15 cellular contexts compared by ENCODE assay signal in the genomic region with DNA sequence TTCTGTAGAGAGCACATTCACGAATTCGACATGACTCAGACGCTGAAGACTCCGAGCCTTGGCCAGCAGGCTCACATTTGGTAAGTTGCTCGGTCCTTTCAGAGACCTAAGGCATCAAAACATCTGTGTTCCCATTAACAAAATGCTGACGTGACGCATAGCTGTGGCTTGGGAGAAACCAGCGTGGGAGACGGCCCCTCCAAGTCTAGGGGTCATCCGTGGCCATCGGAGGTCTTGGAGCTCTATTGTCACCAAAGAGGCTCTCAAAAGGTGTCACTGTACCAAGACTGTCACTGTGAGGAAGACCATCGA. TPM values are rescaled to one million over a fixed set of nuclear protein-coding genes. Genes with fewer than 3 reads are reported as not detected.
DNase-seq lines count a peak whose midpoint lies in the region; ATAC-seq, FAIRE-seq and TF ChIP-seq lines count a peak whose summit lies in the region.
"Had no signal": no experiment of that assay in that cellular context is flagged by ENCODE, and none has a peak within 500 bp of the region (broad histone marks: within the 10 kb centered on the region; RNA-seq: fewer than 3 reads in every experiment).

No MANE protein-coding gene starts in this region.

- H3K9ac ChIP-seq in HepG2 (ENCODE audit: insufficient read depth, low read depth, low read length): no peak overlapping the region
- H3K9ac ChIP-seq in K562 (ENCODE audit: insufficient read depth in 1 of 2, low read depth in 2 of 2, low read length in 2 of 2): no peak overlapping the region

- H3K79me2 ChIP-seq in HepG2 (ENCODE audit: insufficient read depth, low read length): no peaks in the 10 kb centered on the region
- no peaks in the 10 kb centered on the region for H3K79me2 ChIP-seq in K562 (ENCODE audit: control insufficient read depth, insufficient read depth, low read length)

- ATAC-seq in HepG2 (no peak), right lobe of liver (no peak), K562 (no peak), GM18519 (IDR thresholded peaks at IDR 0.05; ENCODE audit: low FRiP score, unreplicated experiment) (no peak)
- ATAC-seq: left lung had no signal

- H3K4me2 ChIP-seq in HepG2 (ENCODE audit: low read depth, low read length): no peak overlapping the region
- H3K4me2 ChIP-seq in K562 (ENCODE audit: insufficient read depth, low read length): no peak overlapping the region

- H3K36me3 ChIP-seq in HepG2 (replicated peaks in 1 of 2; ENCODE audit: control insufficient read depth in 1 of 2, insufficient read depth in 2 of 2, low read length in 2 of 2): no peaks in the 10 kb centered on the region
- no peaks in the 10 kb centered on the region for H3K36me3 ChIP-seq in right lobe of liver
- H3K36me3 ChIP-seq in K562 (ENCODE audit: control insufficient read depth, insufficient read depth, low read length): no peaks in the 10 kb centered on the region
- H3K36me3 ChIP-seq: left lung had no signal

- POLR2A ChIA-PET in HepG2 (lab: Yijun Ruan, JAX) (no interaction called here), K562 (lab: Yijun Ruan, JAX) (interaction anchor here (0.7 to 1.3 kb wide), 4 partner anchors 9 to 419 kb away, joined by 3 read pairs; no protein-coding TSS in a partner anchor)

- H3K9me1 ChIP-seq in K562 (ENCODE audit: control insufficient read depth, insufficient read depth, low read length): no peaks in the 10 kb centered on the region

- DNase-seq in HepG2 (ENCODE audit: low spot score) (no peak), right lobe of liver (no peak), K562 (ENCODE audit: extremely low read depth in 1 of 4, low spot score in 3 of 4) (no peak), occipital lobe (lab: John Stamatoyannopoulos, UW) (peak; percentile 33), urothelium cell line (ENCODE audit: low spot score) (no peak), hippocampal formation (lab: John Stamatoyannopoulos, UW) (no peak), cerebellar nuclear complex (lab: John Stamatoyannopoulos, UW) (no peak)
- DNase-seq: amygdala; effector memory CD4-positive, alpha-beta T cell; foreskin melanocyte; left lung; NCI-H1048; NCI-H2081 treated with DMSO at 0.1 percent for 48 hours; NCI-H69 had no signal

- TF ChIP-seq CTCF in HepG2 (CRISPR knock-in tag; IDR thresholded peaks at IDR 0.05) (no peak), right lobe of liver (IDR thresholded peaks at IDR 0.05) (no peak), K562 (IDR thresholded peaks at IDR 0.05 in 2 of 3, conservative IDR thresholded peaks at IDR 0.05 in 1 of 3; ENCODE audit: insufficient read depth in 2 of 3, low read depth in 1 of 3, low read length in 3 of 3) (no peak)

- CTCF ChIA-PET in HepG2 (lab: Yijun Ruan, JAX; ENCODE audit: low intra/inter-chr PET ratio, low total read pairs) (no interaction called here), K562 (lab: Yijun Ruan, JAX; ENCODE audit: low intra/inter-chr PET ratio) (no interaction called here)

- BruUV-seq in HepG2 (replicated peaks; lab: Mats Ljungman, UMichigan) (no TSS peak), K562 (replicated peaks; lab: Mats Ljungman, UMichigan) (no TSS peak)

- FAIRE-seq in HepG2 (lab: Jason Lieb, UNC): no peak
- FAIRE-seq in K562 (lab: Jason Lieb, UNC): no peak
- peak; percentile 37 for FAIRE-seq in urothelium cell line (lab: Jason Lieb, UNC)

- TF ChIP-seq RAD21 in HepG2 (CRISPR knock-in tag; IDR thresholded peaks at IDR 0.05) (no peak), K562 (CRISPR knock-in tag; conservative IDR thresholded peaks at IDR 0.05 in 1 of 2, IDR thresholded peaks at IDR 0.05 in 1 of 2) (no peak)

- intact Hi-C loops in HepG2 (cut with micrococcal nuclease; ENCODE audit: unreplicated experiment) (no loop called here), right lobe of liver (cut with DNase I) (no loop called here), K562 (cut with micrococcal nuclease) (no loop called here)

- TF ChIP-seq EP300 in HepG2 (IDR thresholded peaks at IDR 0.05; ENCODE audit: low read depth in 2 of 2, low read length in 2 of 2) (no peak), HepG2 (CRISPR knock-in tag; IDR thresholded peaks at IDR 0.05; ENCODE audit: borderline replicate concordance) (no peak), K562 (IDR thresholded peaks at IDR 0.05; ENCODE audit: low read length) (no peak)

- H3K9me3 ChIP-seq in HepG2 (ENCODE audit: low read length) (no peaks in the 10 kb centered on the region), right lobe of liver (no peaks in the 10 kb centered on the region), K562 (replicated peaks; ENCODE audit: control insufficient read depth, insufficient read depth, low read depth, low read length) (no peaks in the 10 kb centered on the region)
- H3K9me3 ChIP-seq: left lung had no signal

- TF ChIP-seq POLR2A in HepG2 (IDR thresholded peaks at IDR 0.05; ENCODE audit: insufficient read depth in 1 of 2, low read depth in 2 of 2, low read length in 2 of 2): no peak
- TF ChIP-seq POLR2A in right lobe of liver (IDR thresholded peaks at IDR 0.05): no peak
- TF ChIP-seq POLR2A in K562 (conservative IDR thresholded peaks at IDR 0.05): no peak

- H3K4me1 ChIP-seq in HepG2 (ENCODE audit: insufficient read depth, low read length) (peaks cover 11% of the 10 kb centered on the region), right lobe of liver (no peaks in the 10 kb centered on the region), K562 (replicated peaks in 1 of 2; ENCODE audit: control insufficient read depth in 2 of 2, insufficient read depth in 2 of 2, low read length in 2 of 2) (peaks cover 0 to 14% of the 10 kb centered on the region in 2 experiments; a peak in 3 of 5 replicates)

- H3K27me3 ChIP-seq in HepG2 (ENCODE audit: control insufficient read depth in 1 of 2, insufficient read depth in 2 of 2, low read length in 2 of 2): no peaks in the 10 kb centered on the region
- no peaks in the 10 kb centered on the region for H3K27me3 ChIP-seq in right lobe of liver
- peaks cover 21 to 74% of the 10 kb centered on the region in 2 experiments for H3K27me3 ChIP-seq in K562 (ENCODE audit: control insufficient read depth in 2 of 2, insufficient read depth in 2 of 2, low read length in 2 of 2)
- H3K27me3 ChIP-seq: left lung had no signal

- H3K4me3 ChIP-seq in HepG2 (replicated peaks in 1 of 3; ENCODE audit: insufficient read depth in 1 of 3, low read depth in 2 of 3, low read length in 3 of 3) (no peak overlapping the region), right lobe of liver (no peak overlapping the region), K562 (no peak overlapping the region)
- H3K4me3 ChIP-seq: left lung had no signal

- H3K27ac ChIP-seq in HepG2 (ENCODE audit: extremely low read length, insufficient read depth, low read length) (no peak overlapping the region), right lobe of liver (no peak overlapping the region), K562 (ENCODE audit: extremely low read depth, low read depth, low read length) (no peak overlapping the region)
- H3K27ac ChIP-seq: left lung had no signal

- no peaks in the 10 kb centered on the region for H4K20me1 ChIP-seq in HepG2 (ENCODE audit: insufficient read depth, low read length)
- no peaks in the 10 kb centered on the region for H4K20me1 ChIP-seq in K562 (replicated peaks; ENCODE audit: control insufficient read depth, insufficient read depth, low read length)

- WGBS in HepG2 (ENCODE audit: low lambda C conversion rate): 95% methylated on average over 12 of the region's 12 CpGs
- 100% methylated on average over 5 of the region's 12 CpGs for WGBS in right lobe of liver (ENCODE audit: insufficient coverage, low coverage, low lambda C conversion rate, missing lambda C conversion rate)
- WGBS in K562 (ENCODE audit: insufficient coverage, low coverage, missing lambda C conversion rate): 11% methylated on average over 12 of the region's 12 CpGs

- in situ Hi-C loops in HepG2 (cut with HindIII; ENCODE audit: extremely low pct_ligation_motif_present, low pct_unique_long_range_greater_than_20kb): no loop called here
- in situ Hi-C loops in K562 (cut with MboI): no loop called here

- no peak overlapping the region for H2AFZ ChIP-seq in HepG2 (ENCODE audit: low read length)
- no peak overlapping the region for H2AFZ ChIP-seq in K562 (ENCODE audit: low read depth, low read length)

RNA-seq across cellular contexts. Expression of gene FBLN7, which starts 14.9 kb away (rescaled TPM):
- total RNA-seq in HepG2 (2016; rRNA removed; fragmentation: Illumina TruSeq; extraction: Trizol) (0.95 and 1.4 TPM in 2 replicates), right lobe of liver (1 to 10 TPM; 1.2 to 5.4 (median 2.9) TPM), K562 (2014; rRNA removed) (not detected in 2 replicates), K562 (2014; rRNA removed; fragmentation: Illumina TruSeq; extraction: Trizol) (not detected in 2 replicates), K562 (2015; rRNA removed; fragmentation: Illumina TruSeq; extraction: Trizol) (not detected in 2 replicates), K562 (2021) (0.13 TPM in 1 of 2 replicates, not detected in the other), occipital lobe (0.62 TPM)
- total RNA-seq in HepG2 (2016; cell fraction: cytosol; rRNA removed; fragmentation: Illumina TruSeq; extraction: Trizol; ENCODE audit: low read depth): 0.53 and 1.0 TPM in 2 replicates
- 0.52 and 1.1 TPM in 2 replicates for total RNA-seq in HepG2 (2016; cell fraction: insoluble cytoplasmic fraction; rRNA removed; fragmentation: Illumina TruSeq; extraction: Trizol)
- total RNA-seq in HepG2 (2016; cell fraction: membrane; rRNA removed; fragmentation: Illumina TruSeq; extraction: Trizol): 0.87 and 0.90 TPM in 2 replicates
- 2.6 and 2.7 TPM in 2 replicates for total RNA-seq in HepG2 (2016; cell fraction: nucleus; rRNA removed; fragmentation: Illumina TruSeq; extraction: Trizol)
- polyA plus RNA-seq in HepG2 (2011; rRNA removed) (2.3 and 2.4 TPM in 2 replicates), K562 (2011; rRNA removed) (not detected in 2 replicates), K562 (2014; fragmentation: Illumina TruSeq; extraction: Trizol) (not detected in 2 replicates), K562 (2014; fragmentation: Nextera tagmentation; extraction: Ambion mirVana) (not detected), K562 (2014; rRNA removed) (not detected in 2 replicates)
- polyA plus RNA-seq in HepG2 (2011; cell fraction: cytosol; rRNA removed): 2.2 and 2.5 TPM in 2 replicates
- polyA plus RNA-seq in HepG2 (2011; cell fraction: nucleus; rRNA removed): 5.3 and 6.4 TPM in 2 replicates
- 5.1 and 5.4 TPM in 2 replicates for polyA plus RNA-seq in HepG2 (2012)
- polyA plus RNA-seq in HepG2 (2016; cell fraction: cytosol; fragmentation: Illumina TruSeq; extraction: Trizol; ENCODE audit: low read depth): 1.1 and 1.2 TPM in 2 replicates
- polyA plus RNA-seq in HepG2 (2016; cell fraction: insoluble cytoplasmic fraction; fragmentation: Illumina TruSeq; extraction: Trizol; ENCODE audit: low read depth): 2.1 and 2.2 TPM in 2 replicates
- polyA plus RNA-seq in HepG2 (2016; cell fraction: membrane; fragmentation: Illumina TruSeq; extraction: Trizol; ENCODE audit: low read depth): 1.6 and 1.7 TPM in 2 replicates
- 6.5 TPM in 2 replicates for polyA plus RNA-seq in HepG2 (2016; cell fraction: nucleus; fragmentation: Illumina TruSeq; extraction: Trizol; ENCODE audit: insufficient read depth, low read depth)
- polyA minus RNA-seq in HepG2 (2011; rRNA and poly(A)+ RNA removed; ENCODE audit: low replicate concordance): 3.2 TPM in 1 of 2 replicates, not detected in the other
- 1.6 and 2.9 TPM in 2 replicates for polyA minus RNA-seq in HepG2 (2011; cell fraction: cytosol; rRNA and poly(A)+ RNA removed)
- 3.4 and 4.0 TPM in 2 replicates for polyA minus RNA-seq in HepG2 (2011; cell fraction: nucleus; rRNA and poly(A)+ RNA removed)
- not detected in 2 replicates for total RNA-seq in K562 (2011; cell fraction: chromatin; rRNA removed; ENCODE audit: low replicate concordance)
- total RNA-seq in K562 (2011; cell fraction: nucleolus; rRNA removed): not detected in 2 replicates
- not detected in 2 replicates for total RNA-seq in K562 (2011; cell fraction: nucleoplasm; rRNA removed)
- not detected in 2 replicates for polyA plus RNA-seq in K562 (2011; cell fraction: cytosol; rRNA removed)
- polyA plus RNA-seq in K562 (2011; cell fraction: nucleus; rRNA removed): not detected in 2 replicates
- polyA plus RNA-seq in K562 (2012): not detected in 2 replicates
- not detected in 2 replicates for polyA minus RNA-seq in K562 (2011; rRNA and poly(A)+ RNA removed)
- polyA minus RNA-seq in K562 (2011; cell fraction: cytosol; rRNA and poly(A)+ RNA removed): not detected in 2 replicates
- polyA minus RNA-seq in K562 (2011; cell fraction: nucleus; rRNA and poly(A)+ RNA removed): not detected in 2 replicates

Comparison
In these comparisons a context has a peak if more than half of its experiments do, and no peak if none do; other contexts are left out.
1. Of the 241 proteins assayed by ChIP-seq in both HepG2 and K562: peak only in HepG2: FOXO4; only in K562: MAFG; in both: MAFF and MAFK; in neither: 237.